15 cellular contexts compared by ENCODE assay signal in the genomic region with DNA sequence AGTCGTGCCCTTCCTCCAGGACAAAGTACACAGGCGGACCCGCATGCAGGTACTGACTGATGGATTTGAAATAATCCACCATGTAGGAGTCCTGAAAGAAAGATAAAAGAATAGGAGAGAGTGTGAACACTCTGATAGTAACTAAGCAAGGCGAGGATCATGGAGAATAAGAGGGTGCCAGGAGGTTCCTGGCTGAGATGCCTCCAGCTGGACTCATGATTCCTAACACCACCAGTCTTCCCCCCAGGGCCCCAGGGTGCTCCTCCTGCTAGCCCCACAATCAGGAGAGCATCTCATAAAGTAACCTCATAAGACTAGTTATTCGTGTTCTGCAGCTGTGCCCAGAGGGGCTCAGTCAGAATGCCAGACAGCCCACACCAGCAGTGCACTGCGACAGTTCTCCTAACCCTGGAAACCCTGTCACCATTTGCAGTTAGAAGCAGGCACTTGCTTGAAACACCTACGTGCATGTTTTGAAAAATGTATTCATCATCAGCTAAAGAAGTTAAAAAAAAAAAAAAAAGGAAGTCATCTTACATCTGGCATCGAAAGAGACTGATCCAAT. TPM values are rescaled to one million over a fixed set of nuclear protein-coding genes. Genes with fewer than 3 reads are reported as not detected.
DNase-seq lines count a peak whose midpoint lies in the region; ATAC-seq and TF ChIP-seq lines count a peak whose summit lies in the region.
"Had no signal": no experiment of that assay in that cellular context is flagged by ENCODE, and none has a peak within 500 bp of the region (broad histone marks: within the 10 kb centered on the region; RNA-seq: fewer than 3 reads in every experiment).

No MANE protein-coding gene starts in this region.

- H3K27me3 ChIP-seq in psoas muscle (ENCODE audit: insufficient read depth in 3 of 3, low read length in 2 of 3) = no peaks in the 10 kb centered on the region
- H3K27me3 ChIP-seq: foreskin keratinocyte had no signal

- WGBS in psoas muscle, 3 donors = 89 to 91% (median 91%) methylated on average over 8 of the region's 8 CpGs

- H3K36me3 Mint-ChIP-seq in stimulated activated naive CD8-positive, alpha-beta T cell treated with anti-CD3 and anti-CD28 coated beads, Interleukin-15, Interleukin-2, amounts not matched to agents 100 ng/mL and 50 ng/mL, for 24 hours (ENCODE audit: low read depth) = peaks cover 78% of the 10 kb centered on the region
- peaks cover 100% of the 10 kb centered on the region for H3K36me3 Mint-ChIP-seq in activated T-helper 17 cell treated with anti-CD3 and anti-CD28 coated beads, Interleukin-2, amount 50 U/mL, for 72 hours (ENCODE audit: low read depth)
- H3K36me3 Mint-ChIP-seq in immature natural killer cell = peaks cover 33 to 86% (median 60%) of the 10 kb centered on the region in 3 donors

- peaks cover 15 to 100% of the 10 kb centered on the region in 2 donors for H3K36me3 ChIP-seq in psoas muscle (ENCODE audit: insufficient read depth in 1 of 2, low read depth in 1 of 2)

- H3K4me1 Mint-ChIP-seq in stimulated activated naive CD8-positive, alpha-beta T cell treated with anti-CD3 and anti-CD28 coated beads, Interleukin-15, Interleukin-2, amounts not matched to agents 100 ng/mL and 50 ng/mL, for 24 hours (ENCODE audit: low read depth) = peaks cover 31% of the 10 kb centered on the region
- peaks cover 23% of the 10 kb centered on the region for H3K4me1 Mint-ChIP-seq in activated T-helper 17 cell treated with anti-CD3 and anti-CD28 coated beads, Interleukin-2, amount 50 U/mL, for 72 hours
- H3K4me1 Mint-ChIP-seq in immature natural killer cell = peaks cover 34 to 35% of the 10 kb centered on the region in 2 donors
- H3K4me1 Mint-ChIP-seq: endodermal cell had no signal

- H3K27me3 Mint-ChIP-seq in stimulated activated naive CD8-positive, alpha-beta T cell treated with anti-CD3 and anti-CD28 coated beads, Interleukin-15, Interleukin-2, amounts not matched to agents 100 ng/mL and 50 ng/mL, for 24 hours = no peaks in the 10 kb centered on the region
- H3K27me3 Mint-ChIP-seq in activated T-helper 17 cell treated with anti-CD3 and anti-CD28 coated beads, Interleukin-2, amount 50 U/mL, for 72 hours = no peaks in the 10 kb centered on the region
- H3K27me3 Mint-ChIP-seq in immature natural killer cell (ENCODE audit: low read depth in 3 of 3) = peaks cover 4 to 12% (median 9%) of the 10 kb centered on the region in 3 donors

- no peak for TF ChIP-seq CTCF in psoas muscle (IDR thresholded peaks at IDR 0.05)

- DNase-seq in stimulated activated naive CD8-positive, alpha-beta T cell treated with anti-CD3 and anti-CD28 coated beads, Interleukin-15, Interleukin-2, amounts not matched to agents 100 U/mL and 50 U/mL, for 24 hours = no peak
- no peak for DNase-seq in immature natural killer cell
- DNase-seq in cerebellum (ENCODE audit: low spot score) = no peak
- DNase-seq in A172 (ENCODE audit: low spot score) = no peak
- no peak for DNase-seq in psoas muscle
- DNase-seq: endodermal cell; foreskin keratinocyte; GM23248; NCI-H510A treated with DMSO at 0.1 percent for 48 hours; stimulated activated CD4-positive, alpha-beta T cell treated with anti-CD3 and anti-CD28 coated beads, Interleukin-1b, Interleukin-23, amount 100 ng/mL, for 48 hours; T1000 had no signal

- no peaks in the 10 kb centered on the region for H3K4me1 ChIP-seq in psoas muscle
- H3K4me1 ChIP-seq: foreskin keratinocyte, prostate gland had no signal

- ATAC-seq in stimulated activated naive CD8-positive, alpha-beta T cell treated with anti-CD3 and anti-CD28 coated beads, Interleukin-15, Interleukin-2, amounts not matched to agents 100 U/mL and 50 U/mL, for 24 hours = no peak
- no peak for ATAC-seq in activated T-helper 17 cell treated with anti-CD3 and anti-CD28 coated beads, Interleukin-2, amount 50 U/mL, for 72 hours (replicated peaks)
- ATAC-seq in GM21390 (IDR thresholded peaks at IDR 0.05; ENCODE audit: unreplicated experiment) (no peak), psoas muscle (no peak)
- ATAC-seq: foreskin keratinocyte had no signal

- H3K27ac Mint-ChIP-seq in stimulated activated naive CD8-positive, alpha-beta T cell treated with anti-CD3 and anti-CD28 coated beads, Interleukin-15, Interleukin-2, amounts not matched to agents 100 ng/mL and 50 ng/mL, for 24 hours = peak overlapping the region; percentile 41
- peak overlapping the region; percentile 83 for H3K27ac Mint-ChIP-seq in activated T-helper 17 cell treated with anti-CD3 and anti-CD28 coated beads, Interleukin-2, amount 50 U/mL, for 72 hours
- peak overlapping the region; percentile 85 to 90 (median 88) for H3K27ac Mint-ChIP-seq in immature natural killer cell
- H3K27ac Mint-ChIP-seq: endodermal cell had no signal

- intact Hi-C loops in psoas muscle (cut with DNase I) = no loop called here

- no peak overlapping the region for H3K27ac ChIP-seq in psoas muscle
- H3K27ac ChIP-seq: foreskin keratinocyte, GM23248, prostate gland had no signal

- no peak overlapping the region for H3K4me3 Mint-ChIP-seq in stimulated activated naive CD8-positive, alpha-beta T cell treated with anti-CD3 and anti-CD28 coated beads, Interleukin-15, Interleukin-2, amounts not matched to agents 100 ng/mL and 50 ng/mL, for 24 hours
- peak overlapping the region; percentile 61 for H3K4me3 Mint-ChIP-seq in activated T-helper 17 cell treated with anti-CD3 and anti-CD28 coated beads, Interleukin-2, amount 50 U/mL, for 72 hours
- H3K4me3 Mint-ChIP-seq in immature natural killer cell = peak overlapping the region in 3 of 5 donors; percentile 29 to 49 (median 41)
- H3K4me3 Mint-ChIP-seq: endodermal cell had no signal

- no peak overlapping the region for H3K4me3 ChIP-seq in psoas muscle
- H3K4me3 ChIP-seq: GM23248, prostate gland had no signal

- no peaks in the 10 kb centered on the region for H3K9me3 Mint-ChIP-seq in stimulated activated naive CD8-positive, alpha-beta T cell treated with anti-CD3 and anti-CD28 coated beads, Interleukin-15, Interleukin-2, amounts not matched to agents 100 ng/mL and 50 ng/mL, for 24 hours
- H3K9me3 Mint-ChIP-seq in activated T-helper 17 cell treated with anti-CD3 and anti-CD28 coated beads, Interleukin-2, amount 50 U/mL, for 72 hours = no peaks in the 10 kb centered on the region
- no peaks in the 10 kb centered on the region for H3K9me3 Mint-ChIP-seq in immature natural killer cell
- H3K9me3 Mint-ChIP-seq: endodermal cell had no signal

- H3K9me3 ChIP-seq in psoas muscle = no peaks in the 10 kb centered on the region
- H3K9me3 ChIP-seq: prostate gland had no signal

RNA-seq across cellular contexts. Expression of a gene that starts 36.7 kb away (rescaled TPM):
- total RNA-seq in activated T-helper 17 cell treated with anti-CD3 and anti-CD28 coated beads, Interleukin-2, amount 50 U/mL, for 72 hours = 10 to 100 TPM; 24.6 to 55.0 TPM
- 10 to 100 TPM; 33.4 to 67.1 (median 39.0) TPM for polyA plus RNA-seq in immature natural killer cell
- total RNA-seq in cerebellum = 29.4 TPM
- 43.6 and 48.3 TPM in 2 replicates for total RNA-seq in A172 (2014; rRNA removed; shearing (Covaris generic))
- 10 to 100 TPM; 13.8 to 20.1 (median 16.4) TPM for total RNA-seq in psoas muscle
- 10 to 100 TPM; 19.3 to 33.9 (median 20.1) TPM for polyA plus RNA-seq in psoas muscle

RNA-seq across cellular contexts. Expression of a gene that starts 46.3 kb away (rescaled TPM):
- 10 to 100 TPM; 39.6 to 49.3 TPM for total RNA-seq in activated T-helper 17 cell treated with anti-CD3 and anti-CD28 coated beads, Interleukin-2, amount 50 U/mL, for 72 hours
- 10 to 100 TPM; 25.1 to 83.2 (median 47.2) TPM for polyA plus RNA-seq in immature natural killer cell
- 34.8 TPM for total RNA-seq in cerebellum
- total RNA-seq in A172 (2014; rRNA removed; shearing (Covaris generic)) = 58.5 and 128 TPM in 2 replicates
- 10 to 100 TPM; 27.6 to 58.0 (median 41.8) TPM for total RNA-seq in psoas muscle
- 100 to 1,000 TPM in 1 of 3 donors, 10 to 100 TPM in 2; 24.8 to 126 (median 30.3) TPM for polyA plus RNA-seq in psoas muscle
